Comparison of ENCODE assay signal across 28 cellular contexts in genomic region chr20:35681953-35682352, GRCh38.
"Had no signal": no experiment of that assay in that cellular context is flagged by ENCODE, and none has a peak within 500 bp of the region (broad histone marks: within the 10 kb centered on the region; RNA-seq: fewer than 3 reads in every experiment).

No MANE protein-coding gene starts in this region.

- H3K4me1 ChIP-seq: ascending aorta, breast epithelium, colonic mucosa, foreskin keratinocyte, gastrocnemius medialis had no signal

- H3K4me3 ChIP-seq: ascending aorta, breast epithelium, cardiac muscle cell, colonic mucosa, gastrocnemius medialis had no signal

- H3K27ac ChIP-seq: ascending aorta, breast epithelium, cardiac muscle cell, colonic mucosa, foreskin keratinocyte, gastrocnemius medialis, WERI-Rb-1 had no signal

- H3K36me3 ChIP-seq: breast epithelium, cardiac muscle cell, colonic mucosa had no signal

- H3K9me3 ChIP-seq: ascending aorta, breast epithelium, colonic mucosa, gastrocnemius medialis had no signal

- DNase-seq: activated B cell treated with CpG ODN at 0.5 μM for 24 hours; activated CD4-positive, alpha-beta T cell treated with anti-CD3 and anti-CD28 coated beads for 48 hours; activated CD4-positive, alpha-beta T cell treated with anti-CD3 and anti-CD28 coated beads, Interleukin-2, amount 50 U/mL, for 1 hour; activated CD4-positive, alpha-beta T cell treated with anti-CD3 and anti-CD28 coated beads, Interleukin-2, amount 50 U/mL, for 48 hours; activated CD8-positive, alpha-beta T cell treated with anti-CD3 and anti-CD28 coated beads for 36 hours; activated gamma-delta T cell; activated naive CD4-positive, alpha-beta T cell; activated naive CD4-positive, alpha-beta T cell treated with anti-CD3 and anti-CD28 coated beads, Interleukin-2, amount 10 ng/mL, durations not matched to agents 7 days and 5 days; activated naive CD8-positive, alpha-beta T cell treated with anti-CD3 and anti-CD28 coated beads, Interleukin-2, amount 10 ng/mL, durations not matched to agents 7 days and 5 days; activated T-cell treated with anti-CD3 and anti-CD28 coated beads, Interleukin-2, amount 50 U/mL, for 48 hours; central memory CD4-positive, alpha-beta T cell; cerebellar nuclear complex; colonic mucosa; effector memory CD4-positive, alpha-beta T cell; endodermal cell; foreskin keratinocyte; gastrocnemius medialis; glutamatergic neuron; T-helper 1 cell; T-helper 17 cell; T1000; WERI-Rb-1 had no signal

- H3K27me3 ChIP-seq: ascending aorta, breast epithelium, cardiac muscle cell, colonic mucosa, foreskin keratinocyte, gastrocnemius medialis had no signal

- ATAC-seq: activated CD4-positive, CD25-positive, alpha-beta regulatory T cell treated with anti-CD3 and anti-CD28 coated beads, Interleukin-2, amount 50 U/mL, for 24 hours; activated CD8-positive, alpha-beta T cell treated with anti-CD3 and anti-CD28 coated beads for 36 hours; activated naive CD4-positive, alpha-beta T cell treated with anti-CD3 and anti-CD28 coated beads, Interleukin-2, amount 50 U/mL, for 72 hours; esophagus mucosa; foreskin keratinocyte; gastrocnemius medialis; T-helper 17 cell had no signal
